Comparison of ENCODE assay signal across 22 cellular contexts in genomic region chr5:152487130-152487529, GRCh38.
"Had no signal": no experiment of that assay in that cellular context is flagged by ENCODE, and none has a peak within 500 bp of the region (broad histone marks: within the 10 kb centered on the region; RNA-seq: fewer than 3 reads in every experiment).

No MANE protein-coding gene starts in this region.

- H3K27ac ChIP-seq: colonic mucosa, epithelial cell of prostate, esophagus squamous epithelium, gastrocnemius medialis, heart left ventricle, left lung, lower lobe of right lung had no signal

- H3K27ac Mint-ChIP-seq: dendritic cell treated with granulocyte-macrophage colony-stimulating factor and Interleukin-4, amounts not matched to agents 40 ng/mL and 50 ng/mL, for 4 days; effector memory CD8-positive, alpha-beta T cell; endodermal cell; mesothelial cell of epicardium; naive B cell had no signal

- H3K9me3 ChIP-seq: colonic mucosa, esophagus squamous epithelium, gastrocnemius medialis, heart left ventricle, left lung, lower lobe of right lung, mucosa of descending colon had no signal

- H3K4me3 Mint-ChIP-seq: dendritic cell treated with granulocyte-macrophage colony-stimulating factor and Interleukin-4, amounts not matched to agents 40 ng/mL and 50 ng/mL, for 4 days; effector memory CD8-positive, alpha-beta T cell; endodermal cell; mesothelial cell of epicardium; naive B cell had no signal

- ATAC-seq: effector memory CD8-positive, alpha-beta T cell; esophagus mucosa; gastrocnemius medialis; heart left ventricle; left cardiac atrium; left lung; lower lobe of right lung; mucosa of descending colon had no signal

- H3K27me3 ChIP-seq: colonic mucosa, esophagus squamous epithelium, gastrocnemius medialis, heart left ventricle, left lung had no signal

- H3K4me1 Mint-ChIP-seq: endodermal cell, mesothelial cell of epicardium had no signal

- H3K4me1 ChIP-seq: colonic mucosa, esophagus squamous epithelium, gastrocnemius medialis, heart left ventricle, left lung, lower lobe of right lung had no signal

- H3K27me3 Mint-ChIP-seq: dendritic cell treated with granulocyte-macrophage colony-stimulating factor and Interleukin-4, amounts not matched to agents 40 ng/mL and 50 ng/mL, for 4 days had no signal

- H3K9me3 Mint-ChIP-seq: dendritic cell treated with granulocyte-macrophage colony-stimulating factor and Interleukin-4, amounts not matched to agents 40 ng/mL and 50 ng/mL, for 4 days; endodermal cell had no signal

- DNase-seq: colonic mucosa; cortex of kidney; effector CD8-positive, alpha-beta T cell; effector memory CD8-positive, alpha-beta T cell; endodermal cell; erythroblast; esophagus squamous epithelium; foreskin fibroblast; foreskin melanocyte; gastrocnemius medialis; heart left ventricle; hippocampal formation; left cardiac atrium; left lung; lower lobe of right lung; mesenchymal stem cell; mucosa of descending colon; naive B cell had no signal

- H3K36me3 Mint-ChIP-seq: mesothelial cell of epicardium, naive B cell had no signal

- H3K36me3 ChIP-seq: colonic mucosa, esophagus squamous epithelium, gastrocnemius medialis, heart left ventricle, left lung, lower lobe of right lung had no signal

- H3K4me3 ChIP-seq: colonic mucosa, esophagus squamous epithelium, gastrocnemius medialis, heart left ventricle, left lung, lower lobe of right lung, mucosa of descending colon had no signal
